Comparison of ENCODE assay signal across 1 cellular context in the genomic region with DNA sequence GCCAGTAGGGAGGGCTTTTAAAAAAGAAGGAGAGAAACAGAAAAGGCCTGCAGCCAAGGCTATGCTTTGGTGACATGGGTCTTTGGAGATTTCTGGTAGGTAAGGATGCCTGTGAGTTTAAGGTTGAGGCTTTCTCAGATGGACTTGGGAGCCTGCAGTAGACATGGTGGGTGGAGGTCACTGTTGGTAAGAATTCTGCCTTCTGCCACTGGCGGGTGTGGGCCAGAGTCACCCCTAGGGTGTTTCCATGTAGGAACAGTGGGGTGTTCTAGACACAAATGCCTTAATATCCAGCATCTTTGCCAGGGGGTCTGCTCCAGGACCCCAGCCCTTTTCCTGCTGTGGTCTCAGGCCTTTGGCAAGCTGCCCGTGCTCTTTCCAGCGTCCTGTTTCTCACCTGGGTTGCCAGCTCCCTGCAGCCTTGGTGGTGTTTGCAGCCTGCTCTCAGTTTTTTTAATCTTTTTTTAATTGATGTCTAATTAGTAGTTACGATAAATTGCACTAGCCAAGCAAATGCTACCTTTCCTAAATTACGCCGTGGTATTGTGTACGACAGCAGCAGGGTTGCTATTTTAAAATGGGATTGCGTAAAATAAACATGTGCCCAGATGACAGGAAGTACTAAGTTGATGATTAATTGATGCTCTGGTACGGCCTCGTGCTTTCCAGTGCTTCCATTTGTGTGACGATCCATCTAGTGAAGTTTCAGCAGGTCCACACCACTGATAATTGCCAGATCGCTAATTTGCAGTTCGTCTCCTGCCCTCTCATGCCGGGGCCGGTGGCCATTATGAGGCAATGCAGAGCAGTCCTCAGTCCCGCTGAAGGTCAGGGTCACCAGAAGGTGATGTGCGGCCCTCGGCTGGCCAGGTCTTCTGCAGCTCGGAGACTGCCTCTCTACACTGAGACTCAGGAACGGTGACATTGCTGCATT.
TF ChIP-seq lines count a peak whose summit lies in the region.

No MANE protein-coding gene starts in this region.

TF ChIP-seq in HEK293, 187 proteins besides CTCF, POLR2A, EP300 and RAD21 (continued from another document):
- TF ChIP-seq PRDM6 (tag by site-specific recombination; IDR thresholded peaks at IDR 0.05) = peak; percentile 43; the same call in 1 of the 2 replicates
